8 cellular contexts compared by ENCODE assay signal in genomic region chr2:19356545-19357382, GRCh38. TPM values are rescaled to one million over a fixed set of nuclear protein-coding genes. Genes with fewer than 3 reads are reported as not detected.
A peak's percentile ranks its signal among the peaks of the same experiment; 100 is the strongest.
DNase-seq lines count a peak whose midpoint lies in the region; ATAC-seq, FAIRE-seq and TF ChIP-seq lines count a peak whose summit lies in the region.

No MANE protein-coding gene starts in this region.

- no peaks in the 10 kb centered on the region for H3K9me3 Mint-ChIP-seq in T-cell

- peak overlapping the region; percentile 60 for H3K4me3 ChIP-seq in retinal pigment epithelial cell (ENCODE audit: low read length)

- POLR2A ChIA-PET in T-cell (lab: Charles Lee), result no interaction called here

- H3K36me3 Mint-ChIP-seq in T-cell, result no peaks in the 10 kb centered on the region

- peak overlapping the region; percentile 6 to 77 (median 13) for H3K4me3 Mint-ChIP-seq in T-cell

- CTCF ChIA-PET in T-cell (lab: Charles Lee), result no interaction called here

- H3K27me3 Mint-ChIP-seq in T-cell, result peaks cover 68 to 91% of the 10 kb centered on the region in 2 donors

- no peak for ATAC-seq in T-cell (replicated peaks in 1 of 4)
- no peak for ATAC-seq in HG02981 (IDR thresholded peaks at IDR 0.05; ENCODE audit: unreplicated experiment)

- H3K27ac Mint-ChIP-seq in T-cell, result peak overlapping the region in 1 of 2 donors; percentile 55

- no peak for FAIRE-seq in frontal cortex (lab: Jason Lieb, UNC)

- no peak for TF ChIP-seq CTCF in retinal pigment epithelial cell (conservative IDR thresholded peaks at IDR 0.05; ENCODE audit: low read depth, low read length)

- peaks cover 46 to 61% (median 51%) of the 10 kb centered on the region in 3 donors for H3K4me1 Mint-ChIP-seq in T-cell

- DNase-seq in ELR (ENCODE audit: low read depth), result peak; percentile 29
- DNase-seq in T-cell, result no peak
- DNase-seq in frontal cortex (ENCODE audit: low spot score in 2 of 2), result peak; percentile 20 to 28
- DNase-seq in retinal pigment epithelial cell (ENCODE audit: low read depth), result no peak
- DNase-seq in stimulated activated CD4-positive, alpha-beta T cell treated with anti-CD3 and anti-CD28 coated beads, Interleukin-12 subunit alpha, Interleukin-12 subunit beta, amount 100 ng/mL, for 4 hours, result no peak
- no peak for DNase-seq in NCI-H1417 treated with DMSO at 0.1 percent for 48 hours (lab: John Stamatoyannopoulos, UW)
- DNase-seq in NCI-H1092 (lab: John Stamatoyannopoulos, UW), result no peak

RNA-seq across cellular contexts. Expression of gene OSR1, which starts 1.7 kb away (rescaled TPM):
- not detected for total RNA-seq in T-cell
- total RNA-seq in frontal cortex, result 3.7 TPM

Comparison
In these comparisons a context has a peak if more than half of its experiments do, and no peak if none do; other contexts are left out.
1. DNase-seq: peak in ELR (single experiment) and frontal cortex (2 of 2); none in T-cell (0 of 34), retinal pigment epithelial cell (single experiment), stimulated activated CD4-positive, alpha-beta T cell treated with anti-CD3 and anti-CD28 coated beads, Interleukin-12 subunit alpha, Interleukin-12 subunit beta, amount 100 ng/mL, for 4 hours (single experiment), NCI-H1417 treated with DMSO at 0.1 percent for 48 hours (single experiment) and NCI-H1092 (single experiment).